ENCODE assay signal across 12 cellular contexts in genomic region chr15:58307313-58307961, GRCh38.
DNase-seq lines count a peak whose midpoint lies in the region; ATAC-seq and TF ChIP-seq lines count a peak whose summit lies in the region.
"Had no signal": no experiment of that assay in that cellular context is flagged by ENCODE, and none has a peak within 500 bp of the region (broad histone marks: within the 10 kb centered on the region; RNA-seq: fewer than 3 reads in every experiment).

No MANE protein-coding gene starts in this region.

- no peaks in the 10 kb centered on the region for H3K27me3 ChIP-seq in colonic mucosa
- H3K27me3 ChIP-seq: body of pancreas had no signal

- TF ChIP-seq CTCF in colonic mucosa (IDR thresholded peaks at IDR 0.05): no peak

- ATAC-seq in SK-N-SH treated with all-trans-retinoic acid at 6 μM for 48 hours (no peak), GM18868 (IDR thresholded peaks at IDR 0.05; ENCODE audit: unreplicated experiment) (no peak), GM18861 (IDR thresholded peaks at IDR 0.05; ENCODE audit: unreplicated experiment) (no peak)
- ATAC-seq: body of pancreas had no signal

- no peak overlapping the region for H3K4me3 ChIP-seq in colonic mucosa
- H3K4me3 ChIP-seq: body of pancreas had no signal

- no peaks in the 10 kb centered on the region for H3K9me3 ChIP-seq in colonic mucosa
- H3K9me3 ChIP-seq: body of pancreas had no signal

- no peak overlapping the region for H3K9ac ChIP-seq in colonic mucosa (ENCODE audit: low read depth in 2 of 2, low read length in 2 of 2)

- no peak overlapping the region for H3K27ac ChIP-seq in colonic mucosa
- H3K27ac ChIP-seq: body of pancreas had no signal

- intact Hi-C loops in colonic mucosa (cut with DNase I): no loop called here

- H3K36me3 ChIP-seq in colonic mucosa: no peaks in the 10 kb centered on the region

- H3K4me1 ChIP-seq in colonic mucosa: no peaks in the 10 kb centered on the region
- H3K4me1 ChIP-seq: body of pancreas had no signal

- DNase-seq in NCI-H1436 (lab: John Stamatoyannopoulos, UW): peak; percentile 30
- no peak for DNase-seq in NCI-H1436 treated with DMSO at 0.1 percent for 48 hours (lab: John Stamatoyannopoulos, UW)
- DNase-seq in fibroblast of the conjunctiva (ENCODE audit: low read depth): peak; percentile 18
- DNase-seq in activated naive CD4-positive, alpha-beta T cell treated with Interleukin-2 at 50 U/mL for 16 hours: no peak
- no peak for DNase-seq in colonic mucosa
- DNase-seq: body of pancreas, hippocampal formation, naive B cell, Right ventricle myocardium superior had no signal

TF ChIP-seq in SK-N-SH treated with all-trans-retinoic acid at 6 μM for 48 hours, 23 proteins besides CTCF, POLR2A, EP300 and RAD21:
- TF ChIP-seq SNAI2 (CRISPR knock-in tag; IDR thresholded peaks at IDR 0.05) (no peak), TCF4 (CRISPR knock-in tag; IDR thresholded peaks at IDR 0.05; ENCODE audit: borderline replicate concordance) (0 out of 2 replicates have a peak, but pooled peaks have one; percentile 19)

Comparison
In these comparisons a context has a peak if more than half of its experiments do, and no peak if none do; other contexts are left out.
1. DNase-seq: peak in NCI-H1436 (single experiment) and fibroblast of the conjunctiva (single experiment); none in NCI-H1436 treated with DMSO at 0.1 percent for 48 hours (single experiment), activated naive CD4-positive, alpha-beta T cell treated with Interleukin-2 at 50 U/mL for 16 hours (single experiment) and colonic mucosa (single experiment).